9 cellular contexts compared by ENCODE assay signal in the genomic region with DNA sequence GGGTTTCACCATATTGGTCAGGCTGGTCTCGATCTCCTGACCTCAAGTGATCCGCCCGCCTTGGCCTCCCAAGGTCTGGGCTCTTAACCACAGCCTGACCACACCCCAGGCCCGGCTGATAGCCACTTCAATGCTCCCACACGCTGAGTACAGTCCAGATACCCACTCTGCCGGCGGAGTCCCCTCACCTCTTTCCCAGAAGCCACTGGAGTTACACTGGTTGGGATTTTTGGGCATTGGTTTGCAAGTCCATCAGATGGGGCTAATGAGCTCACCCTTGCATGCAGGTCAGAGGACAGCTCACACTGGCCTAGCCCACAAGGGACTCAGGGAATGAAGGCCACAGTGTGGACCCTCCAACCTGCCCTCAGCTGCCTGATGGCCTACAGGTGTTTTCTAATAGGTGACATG.
A peak's percentile ranks its signal among the peaks of the same experiment; 100 is the strongest.
DNase-seq lines count a peak whose midpoint lies in the region; ATAC-seq, FAIRE-seq and TF ChIP-seq lines count a peak whose summit lies in the region.
"Had no signal": no experiment of that assay in that cellular context is flagged by ENCODE, and none has a peak within 500 bp of the region (broad histone marks: within the 10 kb centered on the region; RNA-seq: fewer than 3 reads in every experiment).

No MANE protein-coding gene starts in this region.

- 0 out of 2 replicates have a peak overlapping the region, but pooled peaks have one; percentile 25 for H2AK5ac ChIP-seq in H1 (ENCODE audit: low read depth, low read length)

- no peak overlapping the region for H3K4ac ChIP-seq in H1 (replicated peaks; ENCODE audit: insufficient read length, low read depth, low read length)

- TF ChIP-seq POLR2A in H1 (IDR thresholded peaks at IDR 0.05; ENCODE audit: control extremely low read depth in 1 of 2, low read depth in 2 of 2, low read length in 2 of 2) = no peak

- no peaks in the 10 kb centered on the region for H3K9me3 Mint-ChIP-seq in activated naive CD4-positive, alpha-beta T cell treated with anti-CD3 and anti-CD28 coated beads for 36 hours

- H3K14ac ChIP-seq in H1 (ENCODE audit: insufficient read length) = no peak overlapping the region

- H3K4me2 ChIP-seq in H1 (ENCODE audit: insufficient read depth in 1 of 2, low read depth in 2 of 2, low read length in 2 of 2) = no peak overlapping the region

- no peak overlapping the region for H2AFZ ChIP-seq in H1 (ENCODE audit: low read length)

- H3K79me2 ChIP-seq in H1 (ENCODE audit: control insufficient read depth in 1 of 2, insufficient read depth in 2 of 2, low read length in 2 of 2) = no peaks in the 10 kb centered on the region

- no peak overlapping the region for H3K56ac ChIP-seq in H1 (replicated peaks; ENCODE audit: insufficient read length, low read depth, low read length)

- H4K8ac ChIP-seq in H1 (ENCODE audit: extremely low read depth, insufficient read depth, low read length) = no peak overlapping the region

- H2BK15ac ChIP-seq in H1 (ENCODE audit: low read length) = no peak overlapping the region

- TF ChIP-seq CTCF in H1 (IDR thresholded peaks at IDR 0.05; ENCODE audit: control extremely low read depth in 1 of 3, insufficient read depth in 1 of 3, low read depth in 1 of 3, low read length in 3 of 3) = peak in 1 of 3 experiments; percentile 19; a peak in 1 of 4 replicates

- WGBS in H1 (ENCODE audit: extremely low coverage in 1 of 2, insufficient coverage in 1 of 2, insufficient read length in 1 of 2, insufficient replicate concordance in 2 of 2, low coverage in 1 of 2, low lambda C conversion rate in 2 of 2, missing lambda C conversion rate in 1 of 2), 2 experiments = 96% methylated on average over 7 of the region's 7 CpGs; no CpG with 5 or more reads in 1 of the 2 experiments

- H3K27ac Mint-ChIP-seq in activated naive CD4-positive, alpha-beta T cell treated with anti-CD3 and anti-CD28 coated beads for 36 hours = peak overlapping the region; percentile 97

- intact Hi-C loops in activated naive CD4-positive, alpha-beta T cell treated with anti-CD3 and anti-CD28 coated beads for 36 hours (cut with micrococcal nuclease) = loop anchor here (5.0 to 10.0 kb wide), 4 partner anchors 351 to 1639 kb away; partner anchors contain the start of genes CCDC174 and RAF1

- H3K27me3 ChIP-seq in H1 (replicated peaks in 1 of 4; ENCODE audit: control insufficient read depth in 3 of 4, extremely low read depth in 1 of 4, insufficient read depth in 3 of 4, low read length in 3 of 4) (no peaks in the 10 kb centered on the region; a peak in 2 of 7 replicates), subcutaneous abdominal adipose tissue (ENCODE audit: control insufficient read depth in 5 of 5, insufficient read depth in 4 of 5, low read length in 5 of 5) (no peaks in the 10 kb centered on the region)
- H3K27me3 ChIP-seq: thyroid gland had no signal

- H3K36me3 ChIP-seq in H1 (ENCODE audit: control insufficient read depth in 2 of 4, insufficient read depth in 4 of 4, low read length in 3 of 4) = no peaks in the 10 kb centered on the region
- no peaks in the 10 kb centered on the region for H3K36me3 ChIP-seq in subcutaneous abdominal adipose tissue (ENCODE audit: control insufficient read depth in 5 of 5, insufficient read depth in 5 of 5, low read length in 5 of 5)
- H3K36me3 ChIP-seq: thyroid gland had no signal

- ATAC-seq in HG03439 (IDR thresholded peaks at IDR 0.05; ENCODE audit: unreplicated experiment) = no peak

- H3K4me1 ChIP-seq in H1 (replicated peaks in 1 of 4; ENCODE audit: control insufficient read depth in 3 of 4, insufficient read depth in 4 of 4, low read length in 3 of 4) (peaks cover 8 to 24% (median 17%) of the 10 kb centered on the region in 4 experiments), subcutaneous abdominal adipose tissue (ENCODE audit: control insufficient read depth in 5 of 5, insufficient read depth in 5 of 5, low read length in 5 of 5) (peaks cover 15 to 95% (median 67%) of the 10 kb centered on the region in 5 donors)

- no peak overlapping the region for H4K5ac ChIP-seq in H1 (ENCODE audit: insufficient read length, low read depth, low read length)

- no peak overlapping the region for H2BK120ac ChIP-seq in H1 (replicated peaks; ENCODE audit: low read depth, low read length)

- peak overlapping the region; percentile 77 for H3K4me3 Mint-ChIP-seq in activated naive CD4-positive, alpha-beta T cell treated with anti-CD3 and anti-CD28 coated beads for 36 hours

- H3K79me1 ChIP-seq in H1 (ENCODE audit: low read depth, low read length) = no peaks in the 10 kb centered on the region; the same call in 1 of the 2 replicates

- no peak for DNase-seq in activated naive CD4-positive, alpha-beta T cell treated with anti-CD3 and anti-CD28 coated beads for 36 hours
- DNase-seq in activated naive CD4-positive, alpha-beta T cell treated with anti-CD3 and anti-CD28 coated beads, Interleukin-2, amount 50 U/mL, for 16 hours = no peak
- peak; percentile 22 for DNase-seq in RPMI8226
- DNase-seq in H1 (ENCODE audit: low read depth in 1 of 2, low spot score in 2 of 2) = no peak
- no peak for DNase-seq in midbrain (lab: John Stamatoyannopoulos, UW)
- DNase-seq in NCI-H2196 treated with DMSO at 0.1 percent for 48 hours (lab: John Stamatoyannopoulos, UW; ENCODE audit: unreplicated experiment) = no peak

- H2BK5ac ChIP-seq in H1 (ENCODE audit: low read depth, low read length) = no peak overlapping the region

- H3K23ac ChIP-seq in H1 (ENCODE audit: insufficient read length) = no peak overlapping the region

- no peak for TF ChIP-seq RAD21 in H1 (IDR thresholded peaks at IDR 0.05 in 1 of 2, conservative IDR thresholded peaks at IDR 0.05 in 1 of 2; ENCODE audit: low read depth in 2 of 2, low read length in 2 of 2)

- H3K9me3 ChIP-seq in H1 (ENCODE audit: insufficient read depth in 2 of 2, low read depth in 1 of 2, low read length in 1 of 2) (no peaks in the 10 kb centered on the region), subcutaneous abdominal adipose tissue (ENCODE audit: control insufficient read depth in 5 of 5, low read length in 5 of 5) (no peaks in the 10 kb centered on the region)
- H3K9me3 ChIP-seq: thyroid gland had no signal

- H3K4me3 ChIP-seq in H1 (ENCODE audit: extremely low read depth in 1 of 4, insufficient read depth in 2 of 4, low read depth in 3 of 4, low read length in 4 of 4) = no peak overlapping the region
- H3K4me3 ChIP-seq in subcutaneous abdominal adipose tissue (ENCODE audit: low read depth in 1 of 5, low read length in 5 of 5) = peak overlapping the region in 1 of 5 donors; percentile 40
- H3K4me3 ChIP-seq: thyroid gland had no signal

- peaks cover 74% of the 10 kb centered on the region for H3K4me1 Mint-ChIP-seq in activated naive CD4-positive, alpha-beta T cell treated with anti-CD3 and anti-CD28 coated beads for 36 hours (ENCODE audit: low read depth)

- H3K27me3 Mint-ChIP-seq in activated naive CD4-positive, alpha-beta T cell treated with anti-CD3 and anti-CD28 coated beads for 36 hours (ENCODE audit: low read depth) = no peaks in the 10 kb centered on the region

- no peak overlapping the region for H2BK12ac ChIP-seq in H1 (ENCODE audit: low read depth, low read length)

- no peak overlapping the region for H2BK20ac ChIP-seq in H1 (ENCODE audit: low read length)

- H4K20me1 ChIP-seq in H1 (replicated peaks in 1 of 2; ENCODE audit: control insufficient read depth in 1 of 2, insufficient read depth in 2 of 2, low read length in 2 of 2) = no peaks in the 10 kb centered on the region

- H3K36me3 Mint-ChIP-seq in activated naive CD4-positive, alpha-beta T cell treated with anti-CD3 and anti-CD28 coated beads for 36 hours (ENCODE audit: low read depth) = peaks cover 9% of the 10 kb centered on the region

- CTCF ChIA-PET in activated naive CD4-positive, alpha-beta T cell treated with anti-CD3 and anti-CD28 coated beads for 36 hours (lab: Charles Lee) = interaction anchor here (0.6 to 3.2 kb wide), 2 partner anchors 18 to 130 kb away, joined by 3 to 34 read pairs; no protein-coding TSS in a partner anchor
- CTCF ChIA-PET in H1 (lab: Charles Lee; ENCODE audit: partially characterized antibody) = interaction anchor here (0.9 to 13.5 kb wide), 5 partner anchors 15 to 212 kb away, joined by 3 to 71 read pairs (median 5); no protein-coding TSS in a partner anchor

- no peaks in the 10 kb centered on the region; the same call in 1 of the 2 replicates for H3K23me2 ChIP-seq in H1 (ENCODE audit: low read depth, low read length)

- H4K91ac ChIP-seq in H1 (replicated peaks; ENCODE audit: insufficient read length, low read length) = no peak overlapping the region

- FAIRE-seq in H1 (lab: Jason Lieb, UNC) = no peak

- H3K9ac ChIP-seq in H1 (replicated peaks in 1 of 4; ENCODE audit: extremely low read depth in 1 of 4, low read depth in 3 of 4, low read length in 3 of 4) = no peak overlapping the region
- H3K9ac ChIP-seq in subcutaneous abdominal adipose tissue (ENCODE audit: low read length in 5 of 5) = no peak overlapping the region

- H3K27ac ChIP-seq in H1 (ENCODE audit: low read depth, low read length) = no peak overlapping the region
- peak overlapping the region; percentile 3 for H3K27ac ChIP-seq in subcutaneous abdominal adipose tissue (ENCODE audit: low read depth, low read length)

- POLR2A ChIA-PET in H1 (lab: Charles Lee; ENCODE audit: partially characterized antibody) = no interaction called here

- TF ChIP-seq EP300 in H1 (IDR thresholded peaks at IDR 0.05; ENCODE audit: borderline replicate concordance in 1 of 2, low read depth in 2 of 2, low read length in 2 of 2) = no peak

- H3K18ac ChIP-seq in H1 (ENCODE audit: extremely low read depth, low read length) = no peak overlapping the region

TF ChIP-seq in H1, 55 proteins besides CTCF, POLR2A, EP300 and RAD21:
- TF ChIP-seq FOSL1 (IDR thresholded peaks at IDR 0.05; ENCODE audit: insufficient read depth, low read depth, low read length) (no peak), CTBP2 (IDR thresholded peaks at IDR 0.05; ENCODE audit: borderline replicate concordance, insufficient read depth, insufficient read length, low read length) (no peak), SRF (IDR thresholded peaks at IDR 0.05; ENCODE audit: low read depth, low read length) (no peak), CHD1 (IDR thresholded peaks at IDR 0.05; ENCODE audit: low read depth, low read length) (no peak), GTF2F1 (IDR thresholded peaks at IDR 0.05; ENCODE audit: borderline replicate concordance, low read depth, low read length) (no peak), MAX (IDR thresholded peaks at IDR 0.05) (no peak), EGR1 (IDR thresholded peaks at IDR 0.05; ENCODE audit: borderline replicate concordance, low read depth, low read length) (no peak)
- TF ChIP-seq, protein P1, sequence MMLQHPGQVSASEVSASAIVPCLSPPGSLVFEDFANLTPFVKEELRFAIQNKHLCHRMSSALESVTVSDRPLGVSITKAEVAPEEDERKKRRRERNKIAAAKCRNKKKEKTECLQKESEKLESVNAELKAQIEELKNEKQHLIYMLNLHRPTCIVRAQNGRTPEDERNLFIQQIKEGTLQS (IDR thresholded peaks at IDR 0.05; ENCODE audit: insufficient read depth, low read depth, low read length) = no peak
